14 cellular contexts compared by ENCODE assay signal in the genomic region with DNA sequence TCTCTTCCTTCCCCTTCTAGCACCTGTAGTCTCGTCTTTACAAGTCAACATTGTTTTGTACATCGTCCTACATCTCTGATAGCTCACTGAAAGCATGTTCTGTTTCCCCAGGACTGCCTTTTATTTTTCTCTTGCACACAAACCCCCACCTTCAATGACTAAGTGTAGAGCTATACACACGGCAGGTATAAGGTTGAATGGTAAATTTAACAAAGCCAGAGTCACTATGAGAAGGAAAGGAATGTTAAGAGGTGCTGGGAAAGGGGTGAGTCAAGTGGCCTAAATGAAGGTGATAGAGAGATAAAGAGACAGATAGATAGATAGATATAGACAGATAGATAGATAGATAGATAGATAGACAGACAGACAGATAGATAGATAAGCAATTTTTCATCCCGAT.
DNase-seq lines count a peak whose midpoint lies in the region; ATAC-seq, FAIRE-seq and TF ChIP-seq lines count a peak whose summit lies in the region.
"Had no signal": no experiment of that assay in that cellular context is flagged by ENCODE, and none has a peak within 500 bp of the region (broad histone marks: within the 10 kb centered on the region; RNA-seq: fewer than 3 reads in every experiment).

No MANE protein-coding gene starts in this region.

- no peak overlapping the region for H2AFZ ChIP-seq in trophoblast cell (ENCODE audit: insufficient read depth, low read length, poor library complexity)

- H3K4me3 ChIP-seq in bronchial epithelial cell (ENCODE audit: low read depth, low read length) (no peak overlapping the region), trophoblast cell (ENCODE audit: low read depth, low read length) (no peak overlapping the region), adrenal gland (no peak overlapping the region)

- intact Hi-C loops in adrenal gland (cut with DNase I): no loop called here

- H3K9ac ChIP-seq in trophoblast cell (ENCODE audit: low read length): no peak overlapping the region

- H3K4ac ChIP-seq in trophoblast cell (ENCODE audit: low read depth, low read length): no peak overlapping the region

- FAIRE-seq in bronchial epithelial cell (lab: Jason Lieb, UNC): no peak
- FAIRE-seq: GM18507 had no signal

- DNase-seq in DMS153 (lab: John Stamatoyannopoulos, UW) (peak; percentile 79), DMS153 treated with DMSO at 0.1 percent for 48 hours (lab: John Stamatoyannopoulos, UW; ENCODE audit: unreplicated experiment) (peak; percentile 73), bronchial epithelial cell (ENCODE audit: low read depth) (peak; percentile 61), trophoblast cell (peak; percentile 16 to 67), adrenal gland (no peak), RPMI8226 (no peak)
- DNase-seq: CD4-positive, CD25-positive, alpha-beta regulatory T cell; Karpas-422; MV-4-11; NCI-H2171; PC-3; SW 1271 had no signal

- no peak overlapping the region for H2BK12ac ChIP-seq in trophoblast cell (ENCODE audit: low read length)

- no peak overlapping the region for H3K23ac ChIP-seq in trophoblast cell (ENCODE audit: low read length)

- no peak overlapping the region for H4K12ac ChIP-seq in trophoblast cell (ENCODE audit: low read depth, low read length)

- H3K14ac ChIP-seq in trophoblast cell (ENCODE audit: low read length): no peak overlapping the region

- H3K4me1 ChIP-seq in trophoblast cell (ENCODE audit: control insufficient read depth in 1 of 2, insufficient read depth in 2 of 2, low read length in 2 of 2) (peaks cover 3 to 5% of the 10 kb centered on the region in 2 experiments), adrenal gland (replicated peaks in 1 of 2) (peaks cover 0 to 10% of the 10 kb centered on the region in 2 donors)

- TF ChIP-seq POLR2A in adrenal gland (IDR thresholded peaks at IDR 0.05): no peak

- no peak overlapping the region for H3K18ac ChIP-seq in trophoblast cell (ENCODE audit: low read length)

- no peak overlapping the region for H3K4me2 ChIP-seq in trophoblast cell (ENCODE audit: low read length)

- no peak overlapping the region for H4K91ac ChIP-seq in trophoblast cell (ENCODE audit: low read depth, low read length)

- H3K36me3 ChIP-seq in bronchial epithelial cell (ENCODE audit: control insufficient read depth, insufficient read depth, low read length) (no peaks in the 10 kb centered on the region), trophoblast cell (ENCODE audit: control insufficient read depth in 1 of 2, insufficient read depth in 2 of 2, low read length in 2 of 2) (no peaks in the 10 kb centered on the region), adrenal gland (replicated peaks in 1 of 2) (no peaks in the 10 kb centered on the region)

- no peak for TF ChIP-seq CTCF in bronchial epithelial cell (IDR thresholded peaks at IDR 0.05; ENCODE audit: insufficient read depth, low read length, severe bottlenecking)
- TF ChIP-seq CTCF in adrenal gland (IDR thresholded peaks at IDR 0.05): no peak

- no peak overlapping the region for H2BK120ac ChIP-seq in trophoblast cell (ENCODE audit: insufficient read depth, low read length, poor library complexity)

- no peaks in the 10 kb centered on the region for H3K79me2 ChIP-seq in trophoblast cell (ENCODE audit: control insufficient read depth, insufficient read depth, low read length, poor library complexity)

- no CpG with 5 or more reads among the region's 4 CpGs for WGBS in trophoblast cell (ENCODE audit: extremely low coverage, insufficient coverage, insufficient read length)
- 80 to 89% (median 85%) methylated on average over 4 of the region's 4 CpGs for WGBS in adrenal gland, 4 donors

- no peak overlapping the region for H3K27ac ChIP-seq in trophoblast cell (ENCODE audit: low read depth, low read length)
- no peak overlapping the region for H3K27ac ChIP-seq in adrenal gland

- no peak overlapping the region for H2BK5ac ChIP-seq in trophoblast cell (ENCODE audit: low read depth, low read length, poor library complexity)

- H3K27me3 ChIP-seq in bronchial epithelial cell (ENCODE audit: control insufficient read depth, insufficient read depth, low read length) (no peaks in the 10 kb centered on the region), trophoblast cell (ENCODE audit: insufficient read depth, low read length) (no peaks in the 10 kb centered on the region), adrenal gland (no peaks in the 10 kb centered on the region)

- H3K9me3 ChIP-seq in trophoblast cell (ENCODE audit: insufficient read depth, low read depth, low read length) (no peaks in the 10 kb centered on the region), adrenal gland (replicated peaks in 1 of 3) (no peaks in the 10 kb centered on the region)

- H3K79me1 ChIP-seq in trophoblast cell (ENCODE audit: low read length): peaks cover 2% of the 10 kb centered on the region

- no peak overlapping the region for H2AK5ac ChIP-seq in trophoblast cell (ENCODE audit: low read length)

- ATAC-seq in HG03565 (IDR thresholded peaks at IDR 0.05; ENCODE audit: unreplicated experiment): no peak
- ATAC-seq: PC-3 had no signal

- no peak overlapping the region for H4K8ac ChIP-seq in trophoblast cell (ENCODE audit: low read depth, low read length)

Comparison
In these comparisons a context has a peak if more than half of its experiments do, and no peak if none do; other contexts are left out.
1. DNase-seq: peak in DMS153 (single experiment), DMS153 treated with DMSO at 0.1 percent for 48 hours (single experiment), bronchial epithelial cell (single experiment) and trophoblast cell (2 of 2); none in adrenal gland (0 of 7) and RPMI8226 (single experiment).